Comparison of ENCODE assay signal across 8 cellular contexts in the genomic region with DNA sequence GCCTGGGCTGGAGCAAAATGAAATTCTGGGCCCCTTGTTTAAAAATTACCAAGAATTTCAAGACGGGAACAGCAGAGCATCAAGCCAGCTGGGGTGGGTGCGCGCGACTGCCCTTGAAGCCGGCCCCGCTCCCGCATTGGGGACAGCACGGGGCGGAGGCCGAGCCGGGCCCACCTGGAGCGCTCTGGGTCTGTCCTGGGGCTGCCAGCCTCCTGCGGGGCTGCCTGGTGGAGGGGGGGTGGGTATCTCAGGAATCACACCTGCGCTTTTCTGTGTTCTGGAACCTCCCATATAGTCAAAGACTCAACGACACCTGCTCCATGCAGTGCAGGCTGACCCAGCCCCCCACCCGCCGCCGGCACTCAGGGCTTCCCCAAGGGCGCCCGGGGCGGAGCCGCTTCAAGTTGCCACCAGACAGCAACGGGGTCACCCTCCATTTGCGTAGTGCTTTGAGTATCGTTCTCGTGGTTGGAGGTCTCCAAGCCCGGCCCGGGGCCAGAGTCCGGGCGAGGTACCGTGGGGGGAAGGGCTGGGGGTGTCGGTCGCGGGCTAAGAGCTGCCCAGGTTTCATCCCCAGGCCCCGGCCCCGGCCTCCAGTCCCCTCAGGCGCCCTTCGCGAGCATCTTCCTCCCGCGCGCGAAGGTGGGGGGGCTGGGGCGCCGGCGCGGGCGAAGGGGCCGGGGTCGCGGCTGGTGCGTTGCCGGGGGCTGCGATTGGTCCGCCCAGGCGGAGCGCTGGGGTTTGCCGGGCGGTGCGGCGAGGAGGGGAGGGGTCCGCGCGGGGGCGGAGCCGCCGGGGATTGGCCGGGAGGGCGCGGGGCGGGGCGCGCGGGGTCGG. TPM values are rescaled to one million over a fixed set of nuclear protein-coding genes. Genes with fewer than 3 reads are reported as not detected.
DNase-seq lines count a peak whose midpoint lies in the region; ATAC-seq and TF ChIP-seq lines count a peak whose summit lies in the region.

No MANE protein-coding gene starts in this region.

- POLR2A ChIA-PET in CD8-positive, alpha-beta T cell (lab: Charles Lee): no interaction called here

- TF ChIP-seq EP300 in upper lobe of left lung (IDR thresholded peaks at IDR 0.05): no peak

- H3K9me3 Mint-ChIP-seq in CD8-positive, alpha-beta T cell: no peaks in the 10 kb centered on the region
- H3K9me3 Mint-ChIP-seq in activated naive CD4-positive, alpha-beta T cell treated with anti-CD3 and anti-CD28 coated beads, Interleukin-2, amount 10 ng/mL, durations not matched to agents 7 days and 5 days: no peaks in the 10 kb centered on the region
- peaks cover 0 to 1% (median 0%) of the 10 kb centered on the region in 6 donors for H3K9me3 Mint-ChIP-seq in immature natural killer cell

- peak; percentile 22 for ATAC-seq in CD8-positive, alpha-beta T cell
- ATAC-seq in upper lobe of left lung (ENCODE audit: low FRiP score in 2 of 2): no peak
- ATAC-seq in HG03108 (IDR thresholded peaks at IDR 0.05; ENCODE audit: unreplicated experiment): no peak

- no peak overlapping the region for H3K9ac ChIP-seq in KMS-11

- intact Hi-C loops in CD8-positive, alpha-beta T cell (cut with DNase I, micrococcal nuclease): loop anchor here (1.0 to 5.0 kb wide), 6 partner anchors 28 to 202 kb away; partner anchors contain the start of genes AP2A2 (in 1 of the 2) and CHID1 (in 1 of the 2)
- intact Hi-C loops in posterior vena cava (cut with DNase I): no loop called here

- no peaks in the 10 kb centered on the region for H3K27me3 ChIP-seq in CD8-positive, alpha-beta T cell (ENCODE audit: insufficient read depth, low read length)
- H3K27me3 ChIP-seq in KMS-11 (ENCODE audit: insufficient read depth, low read depth) (peaks cover 26% of the 10 kb centered on the region; the same call in 1 of the 2 replicates), upper lobe of left lung (peaks cover 0 to 4% (median 0%) of the 10 kb centered on the region in 4 donors)

- no peak for DNase-seq in CD8-positive, alpha-beta T cell
- peak; percentile 64 for DNase-seq in activated naive CD4-positive, alpha-beta T cell treated with anti-CD3 and anti-CD28 coated beads, Interleukin-2, amount 10 ng/mL, durations not matched to agents 7 days and 5 days
- DNase-seq in immature natural killer cell (no peak), upper lobe of left lung (peak in 1 of 2 donors; percentile 90), KG1 (lab: John Stamatoyannopoulos, UW) (no peak), posterior vena cava (ENCODE audit: low spot score) (no peak)

- no peaks in the 10 kb centered on the region for H3K9me3 ChIP-seq in CD8-positive, alpha-beta T cell (ENCODE audit: low read length)
- no peaks in the 10 kb centered on the region for H3K9me3 ChIP-seq in upper lobe of left lung

- H3K4me1 ChIP-seq in CD8-positive, alpha-beta T cell (ENCODE audit: insufficient read depth, low read length): peaks cover 19% of the 10 kb centered on the region
- H3K4me1 ChIP-seq in KMS-11 (ENCODE audit: low read depth, poor library complexity, severe bottlenecking): peaks cover 23% of the 10 kb centered on the region
- peaks cover 41 to 71% (median 50%) of the 10 kb centered on the region in 4 donors for H3K4me1 ChIP-seq in upper lobe of left lung

- peak overlapping the region; percentile 70 for H3K4me3 Mint-ChIP-seq in CD8-positive, alpha-beta T cell
- peak overlapping the region; percentile 71 for H3K4me3 Mint-ChIP-seq in activated naive CD4-positive, alpha-beta T cell treated with anti-CD3 and anti-CD28 coated beads, Interleukin-2, amount 10 ng/mL, durations not matched to agents 7 days and 5 days
- peak overlapping the region; percentile 44 to 74 (median 54) for H3K4me3 Mint-ChIP-seq in immature natural killer cell

- peaks cover 9% of the 10 kb centered on the region for H3K4me1 Mint-ChIP-seq in CD8-positive, alpha-beta T cell (ENCODE audit: low read depth)
- H3K4me1 Mint-ChIP-seq in activated naive CD4-positive, alpha-beta T cell treated with anti-CD3 and anti-CD28 coated beads, Interleukin-2, amount 10 ng/mL, durations not matched to agents 7 days and 5 days: peaks cover 12% of the 10 kb centered on the region
- peaks cover 0 to 5% of the 10 kb centered on the region in 2 donors for H3K4me1 Mint-ChIP-seq in immature natural killer cell

- WGBS in upper lobe of left lung, 2 donors: 15 to 23% methylated on average over 5 to 31 of the region's 75 CpGs

- peak overlapping the region; percentile 35 for H3K4me3 ChIP-seq in CD8-positive, alpha-beta T cell (ENCODE audit: low read depth, low read length)
- H3K4me3 ChIP-seq in KMS-11 (IDR thresholded peaks at IDR 0.05; ENCODE audit: insufficient read depth, low read depth, low read length) (no peak overlapping the region), upper lobe of left lung (peak overlapping the region; percentile 10 to 58 (median 51))

- H3K4me2 ChIP-seq in KMS-11: peak overlapping the region; percentile 60

- TF ChIP-seq CTCF in CD8-positive, alpha-beta T cell (IDR thresholded peaks at IDR 0.05): no peak
- TF ChIP-seq CTCF in KMS-11 (conservative IDR thresholded peaks at IDR 0.05; ENCODE audit: low read depth, low read length) (no peak), upper lobe of left lung (IDR thresholded peaks at IDR 0.05) (no peak)

- H3K36me3 Mint-ChIP-seq in CD8-positive, alpha-beta T cell: no peaks in the 10 kb centered on the region
- no peaks in the 10 kb centered on the region for H3K36me3 Mint-ChIP-seq in activated naive CD4-positive, alpha-beta T cell treated with anti-CD3 and anti-CD28 coated beads, Interleukin-2, amount 10 ng/mL, durations not matched to agents 7 days and 5 days
- H3K36me3 Mint-ChIP-seq in immature natural killer cell: no peaks in the 10 kb centered on the region

- CTCF ChIA-PET in CD8-positive, alpha-beta T cell (lab: Charles Lee): interaction anchor here (0.7 to 5.9 kb wide), 13 partner anchors 8 to 726 kb away, joined by 3 to 75 read pairs (median 3); partner anchors contain the start of gene TALDO1
- CTCF ChIA-PET in activated naive CD4-positive, alpha-beta T cell treated with anti-CD3 and anti-CD28 coated beads, Interleukin-2, amount 10 ng/mL, durations not matched to agents 7 days and 5 days (lab: Charles Lee): interaction anchor here (0.7 to 3.5 kb wide), 4 partner anchors 43 to 202 kb away, joined by 3 to 39 read pairs (median 6); partner anchors contain the start of gene CHID1

- peaks cover 5% of the 10 kb centered on the region for H3K27me3 Mint-ChIP-seq in CD8-positive, alpha-beta T cell (ENCODE audit: low read depth)
- peaks cover 64% of the 10 kb centered on the region for H3K27me3 Mint-ChIP-seq in activated naive CD4-positive, alpha-beta T cell treated with anti-CD3 and anti-CD28 coated beads, Interleukin-2, amount 10 ng/mL, durations not matched to agents 7 days and 5 days
- peaks cover 0 to 3% (median 0%) of the 10 kb centered on the region in 3 donors for H3K27me3 Mint-ChIP-seq in immature natural killer cell (ENCODE audit: low read depth in 3 of 3)

- H3K27ac Mint-ChIP-seq in CD8-positive, alpha-beta T cell: no peak overlapping the region
- no peak overlapping the region for H3K27ac Mint-ChIP-seq in activated naive CD4-positive, alpha-beta T cell treated with anti-CD3 and anti-CD28 coated beads, Interleukin-2, amount 10 ng/mL, durations not matched to agents 7 days and 5 days
- no peak overlapping the region for H3K27ac Mint-ChIP-seq in immature natural killer cell

- peak overlapping the region; percentile 49; the same call in 1 of the 2 replicates for H2AFZ ChIP-seq in KMS-11 (ENCODE audit: low read depth)

- no peak overlapping the region for H3K27ac ChIP-seq in CD8-positive, alpha-beta T cell (ENCODE audit: low read depth, low read length)
- H3K27ac ChIP-seq in KMS-11 (no peak overlapping the region), upper lobe of left lung (peak overlapping the region in 1 of 4 donors; percentile 58)

- no peaks in the 10 kb centered on the region for H3K36me3 ChIP-seq in CD8-positive, alpha-beta T cell (ENCODE audit: insufficient read depth, low read length)
- H3K36me3 ChIP-seq in KMS-11 (ENCODE audit: insufficient read depth): no peaks in the 10 kb centered on the region
- H3K36me3 ChIP-seq in upper lobe of left lung: peaks cover 0 to 23% (median 10%) of the 10 kb centered on the region in 4 donors

- no peak for TF ChIP-seq POLR2A in upper lobe of left lung (IDR thresholded peaks at IDR 0.05)

- no peaks in the 10 kb centered on the region for H3K79me2 ChIP-seq in KMS-11 (ENCODE audit: insufficient read depth, low read depth)

- H4K20me1 ChIP-seq in KMS-11 (ENCODE audit: insufficient read depth): no peaks in the 10 kb centered on the region

RNA-seq across cellular contexts. Expression of gene TSPAN4, which starts 6.6 kb away (rescaled TPM):
- total RNA-seq in CD8-positive, alpha-beta T cell: 1 to 10 TPM; 2.1 to 2.2 TPM
- polyA plus RNA-seq in immature natural killer cell: 10 to 100 TPM; 23.4 to 38.7 (median 37.2) TPM
- total RNA-seq in upper lobe of left lung (100 to 1,000 TPM in 5 of 6 donors, 10 to 100 TPM in 1; 91.3 to 181 (median 169) TPM), posterior vena cava (10 to 100 TPM; 75.7 to 97.3 TPM)

RNA-seq across cellular contexts. Expression of gene POLR2L, which starts 6.9 kb away (rescaled TPM):
- total RNA-seq in CD8-positive, alpha-beta T cell: 10 to 100 TPM; 22.8 to 26.2 TPM
- polyA plus RNA-seq in immature natural killer cell: 100 to 1,000 TPM; 139 to 200 (median 142) TPM
- total RNA-seq in upper lobe of left lung (100 to 1,000 TPM in 3 of 6 donors, 10 to 100 TPM in 3; 34.1 to 168 (median 102) TPM), posterior vena cava (10 to 100 TPM; 63.9 to 91.4 TPM)

RNA-seq across cellular contexts. Expression of gene CD151, which starts 16.5 kb away (rescaled TPM):
- 10 to 100 TPM in 1 of 2 experiments, 1 to 10 TPM in 1; 8.7 to 11.9 TPM for total RNA-seq in CD8-positive, alpha-beta T cell
- 10 to 100 TPM; 19.7 to 25.7 (median 23.7) TPM for polyA plus RNA-seq in immature natural killer cell
- total RNA-seq in upper lobe of left lung: 100 to 1,000 TPM; 179 to 545 (median 421) TPM
- 100 to 1,000 TPM; 473 to 490 TPM for total RNA-seq in posterior vena cava

RNA-seq across cellular contexts. Expression of gene CRACR2B, which starts 21.5 kb away (rescaled TPM):
- under 1 TPM; 0.30 to 0.81 TPM for total RNA-seq in CD8-positive, alpha-beta T cell
- 1 to 10 TPM in 1 of 3 donors, under 1 TPM in 1, not detected in 1; 0.74 to 2.2 TPM for polyA plus RNA-seq in immature natural killer cell
- total RNA-seq in upper lobe of left lung: 100 to 1,000 TPM in 1 of 6 donors, 10 to 100 TPM in 5; 29.0 to 157 (median 41.4) TPM
- total RNA-seq in posterior vena cava: 1 to 10 TPM; 3.5 to 4.3 TPM

RNA-seq across cellular contexts. Expression of gene PNPLA2, which starts 30.5 kb away (rescaled TPM):
- 100 to 1,000 TPM; 210 to 234 TPM for total RNA-seq in CD8-positive, alpha-beta T cell
- 10 to 100 TPM; 10.9 to 42.3 (median 23.4) TPM for polyA plus RNA-seq in immature natural killer cell
- total RNA-seq in upper lobe of left lung (100 to 1,000 TPM in 4 of 6 donors, 10 to 100 TPM in 2; 74.5 to 303 (median 164) TPM), posterior vena cava (10 to 100 TPM; 80.7 to 85.5 TPM)

Comparison
In these comparisons a context has a peak if more than half of its experiments do, and no peak if none do; other contexts are left out.
1. RNA of gene TSPAN4, which starts 6.6 kb away (total RNA-seq): 91.3 to 181 TPM in upper lobe of left lung and 75.7 to 97.3 TPM in posterior vena cava; 2.1 to 2.2 TPM in CD8-positive, alpha-beta T cell; every median in the first group is over 10 times any median in the second.
2. RNA of gene CD151, which starts 16.5 kb away (total RNA-seq): 473 to 490 TPM in posterior vena cava and 179 to 545 TPM in upper lobe of left lung; 8.7 to 11.9 TPM in CD8-positive, alpha-beta T cell; every median in the first group is over 10 times any median in the second.
3. intact Hi-C loops: an anchor here in CD8-positive, alpha-beta T cell (1.0 to 5.0 kb wide); none called in posterior vena cava.
4. Peak in every context shown above with its lines, with median percentiles within 50 percentile points of each other: H3K4me3 Mint-ChIP-seq.